ENCODE assay signal across 32 cellular contexts in the genomic region with DNA sequence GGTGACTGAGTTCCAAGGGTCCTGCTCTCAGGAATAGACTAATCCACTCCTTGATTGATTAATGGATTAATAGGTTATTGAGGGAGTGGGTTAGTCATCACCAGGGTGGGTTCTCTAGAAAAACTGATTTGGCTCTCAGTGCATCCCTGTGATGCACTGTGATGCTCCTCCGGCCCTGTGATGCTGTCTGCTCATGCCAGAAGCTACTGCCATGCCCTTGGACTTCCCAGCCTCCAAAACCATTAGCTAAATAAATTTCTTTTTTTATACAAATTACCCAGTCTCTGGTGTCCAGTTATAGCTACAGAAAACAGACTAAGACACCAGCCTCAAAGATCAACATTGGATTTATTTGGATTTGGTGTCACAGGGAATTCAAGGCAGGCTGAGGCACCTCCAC. TPM values are rescaled to one million over a fixed set of nuclear protein-coding genes. Genes with fewer than 3 reads are reported as not detected.
"Had no signal": no experiment of that assay in that cellular context is flagged by ENCODE, and none has a peak within 500 bp of the region (broad histone marks: within the 10 kb centered on the region; RNA-seq: fewer than 3 reads in every experiment).

No MANE protein-coding gene starts in this region.

- H3K4me3 Mint-ChIP-seq: naive thymus-derived CD8-positive, alpha-beta T cell; natural killer cell treated with Interleukin-12 subunit alpha and Interleukin-12 subunit beta and Interleukin-15 and Interleukin-18, amount 100 ng/mL, for 72 hours; nephron progenitor cell; neural crest cell; stimulated activated memory B cell treated with anti-CD40 and anti-IgM and Interleukin-4, amounts not matched to agents 10 μg/mL and 1 μg/mL and 100 μg/mL, for 72 hours had no signal

- ATAC-seq: naive thymus-derived CD8-positive, alpha-beta T cell; psoas muscle; right cardiac atrium; sciatic nerve; stimulated activated memory B cell treated with anti-CD40 and anti-IgM and Interleukin-4, amounts not matched to agents 10 μg/mL and 1 μg/mL and 100 μg/mL, for 72 hours; stimulated activated naive CD8-positive, alpha-beta T cell treated with anti-CD3 and anti-CD28 coated beads, Interleukin-15, Interleukin-2, amounts not matched to agents 100 U/mL and 50 U/mL, for 24 hours had no signal

- H2AFZ ChIP-seq: parathyroid adenoma had no signal

- DNase-seq: naive thymus-derived CD8-positive, alpha-beta T cell; nephron progenitor cell; nucleus accumbens; ovary; psoas muscle; right cardiac atrium; spleen; stimulated activated CD4-positive, alpha-beta T cell treated with anti-CD3 and anti-CD28 coated beads, Interleukin-12 subunit alpha, Interleukin-12 subunit beta, amount 100 ng/mL, for 4 hours; stimulated activated CD4-positive, alpha-beta T cell treated with anti-CD3 and anti-CD28 coated beads, Interleukin-1b, Interleukin-23, amount 100 ng/mL, for 48 hours; stimulated activated CD4-positive, alpha-beta T cell treated with anti-CD3 and anti-CD28 coated beads, Interleukin-4, amount 100 ng/mL, for 1 hour; stimulated activated CD4-positive, alpha-beta T cell treated with anti-CD3 and anti-CD28 coated beads, Interleukin-4, amount 100 ng/mL, for 4 hours; stimulated activated CD8-positive, alpha-beta memory T cell treated with anti-CD3 and anti-CD28 coated beads, Interleukin-4, amount 100 ng/mL, for 48 hours; stimulated activated naive CD4-positive, alpha-beta T cell; stimulated activated naive CD8-positive, alpha-beta T cell treated with anti-CD3 and anti-CD28 coated beads, Interleukin-15, Interleukin-2, amounts not matched to agents 100 U/mL and 50 U/mL, for 24 hours; stomach; thyroid gland; trophoblast cell; upper lobe of left lung had no signal

- H3K9me3 Mint-ChIP-seq: natural killer cell treated with Interleukin-12 subunit alpha and Interleukin-12 subunit beta and Interleukin-15 and Interleukin-18, amount 100 ng/mL, for 72 hours; neural crest cell had no signal

- H3K9me3 ChIP-seq: ovary, thyroid gland had no signal

- H3K4me1 ChIP-seq: parathyroid adenoma, psoas muscle, spleen, stomach, thyroid gland, tibial nerve, upper lobe of left lung, vagina had no signal

- H3K27ac Mint-ChIP-seq: naive thymus-derived CD8-positive, alpha-beta T cell; natural killer cell treated with Interleukin-12 subunit alpha and Interleukin-12 subunit beta and Interleukin-15 and Interleukin-18, amount 100 ng/mL, for 72 hours; progenitor cell of endocrine pancreas; stimulated activated memory B cell treated with anti-CD40 and anti-IgM and Interleukin-4, amounts not matched to agents 10 μg/mL and 1 μg/mL and 100 μg/mL, for 72 hours had no signal

- H3K36me3 ChIP-seq: neutrophil, ovary, spleen, stomach, thoracic aorta, thyroid gland, tibial nerve, upper lobe of left lung, vagina had no signal

- H3K4me3 ChIP-seq: ovary, psoas muscle, skin epidermis, smooth muscle cell, spleen, stomach, thoracic aorta, thyroid gland, tibial nerve, upper lobe of left lung, vagina had no signal

- H3K79me2 ChIP-seq: parathyroid adenoma had no signal

- FAIRE-seq: urothelium cell line had no signal

- H3K27me3 Mint-ChIP-seq: naive thymus-derived CD8-positive, alpha-beta T cell had no signal

- H3K36me3 Mint-ChIP-seq: stimulated activated memory B cell treated with anti-CD40 and anti-IgM and Interleukin-4, amounts not matched to agents 10 μg/mL and 1 μg/mL and 100 μg/mL, for 72 hours had no signal

- H3K4me1 Mint-ChIP-seq: naive thymus-derived CD8-positive, alpha-beta T cell; nephron progenitor cell; neural crest cell; stimulated activated memory B cell treated with anti-CD40 and anti-IgM and Interleukin-4, amounts not matched to agents 10 μg/mL and 1 μg/mL and 100 μg/mL, for 72 hours had no signal

- H3K4me2 ChIP-seq: smooth muscle cell had no signal

- H3K27ac ChIP-seq: neutrophil, ovary, parathyroid adenoma, psoas muscle, skin epidermis, spleen, stomach, thoracic aorta, thyroid gland, tibial nerve, upper lobe of left lung, vagina had no signal

- H3K27me3 ChIP-seq: neutrophil, ovary, spleen, thyroid gland, tibial nerve, upper lobe of left lung, vagina had no signal

- H3K9ac ChIP-seq: parathyroid adenoma had no signal

RNA-seq across cellular contexts. Expression of a gene that starts 40.4 kb away (rescaled TPM):
- total RNA-seq: neural crest cell, progenitor cell of endocrine pancreas, renal cortical epithelial cell, smooth muscle cell had no signal
